Comparison of ENCODE assay signal across 8 cellular contexts in genomic region chr14:67943947-67944346, GRCh38.
DNase-seq lines count a peak whose midpoint lies in the region; ATAC-seq, FAIRE-seq and TF ChIP-seq lines count a peak whose summit lies in the region.

No MANE protein-coding gene starts in this region.

- DNase-seq in D721Med (ENCODE audit: insufficient read length, low spot score) (no peak), HuH-7 (ENCODE audit: low spot score) (peak; percentile 36), NOMO-1 treated with DMSO at 0.1 percent for 48 hours (lab: John Stamatoyannopoulos, UW; ENCODE audit: unreplicated experiment) (peak; percentile 47), Right ventricle myocardium superior (peak; percentile 45), psoas muscle (no peak)
- peak; percentile 29 for DNase-seq in activated gamma-delta T cell treated with anti-CD3 and anti-CD28 coated beads, Interleukin-2, amount 50 U/mL, for 16 hours (ENCODE audit: low read depth)

- 11 to 22% (median 17%) methylated on average over 3 of the region's 3 CpGs for WGBS in psoas muscle, 3 donors

- H3K4me3 ChIP-seq in psoas muscle = no peak overlapping the region

- H3K9me3 ChIP-seq in psoas muscle = no peaks in the 10 kb centered on the region

- H3K27ac ChIP-seq in psoas muscle = no peak overlapping the region

- no peaks in the 10 kb centered on the region for H3K36me3 ChIP-seq in psoas muscle (ENCODE audit: insufficient read depth in 1 of 2, low read depth in 1 of 2)

- H3K27me3 ChIP-seq in psoas muscle (ENCODE audit: insufficient read depth in 3 of 3, low read length in 2 of 3) = no peaks in the 10 kb centered on the region

- ATAC-seq in Right ventricle myocardium superior (ENCODE audit: poor library complexity) (peak; percentile 54), psoas muscle (peak; percentile 78 to 89 (median 84)), GM18502 (IDR thresholded peaks at IDR 0.05; ENCODE audit: poor library complexity, unreplicated experiment) (no peak), GM21528 (IDR thresholded peaks at IDR 0.05; ENCODE audit: low FRiP score, unreplicated experiment) (no peak)

- TF ChIP-seq CTCF in D721Med (IDR thresholded peaks at IDR 0.05; ENCODE audit: insufficient read depth, missing control alignments) = peak; percentile 85
- TF ChIP-seq CTCF in psoas muscle (IDR thresholded peaks at IDR 0.05) = peak; percentile 75

- intact Hi-C loops in Right ventricle myocardium superior (cut with DNase I) = loop anchor here (5.0 kb wide), 1 partner anchor 303 kb away; no protein-coding TSS in a partner anchor
- intact Hi-C loops in psoas muscle (cut with DNase I) = loop anchor here (2.0 to 10.0 kb wide), 4 partner anchors 303 to 898 kb away; no protein-coding TSS in a partner anchor

- H3K4me1 ChIP-seq in psoas muscle = peaks cover 41% of the 10 kb centered on the region

- FAIRE-seq in D721Med (lab: Jason Lieb, UNC) = peak; percentile 53

Comparison
In these comparisons a context has a peak if more than half of its experiments do, and no peak if none do; other contexts are left out.
1. DNase-seq: peak in HuH-7 (single experiment), NOMO-1 treated with DMSO at 0.1 percent for 48 hours (single experiment), activated gamma-delta T cell treated with anti-CD3 and anti-CD28 coated beads, Interleukin-2, amount 50 U/mL, for 16 hours (single experiment) and Right ventricle myocardium superior (single experiment); none in D721Med (single experiment) and psoas muscle (0 of 2).
2. ATAC-seq: peak in Right ventricle myocardium superior (single experiment) and psoas muscle (4 of 4); none in GM18502 (single experiment) and GM21528 (single experiment).